In the genomic region with DNA sequence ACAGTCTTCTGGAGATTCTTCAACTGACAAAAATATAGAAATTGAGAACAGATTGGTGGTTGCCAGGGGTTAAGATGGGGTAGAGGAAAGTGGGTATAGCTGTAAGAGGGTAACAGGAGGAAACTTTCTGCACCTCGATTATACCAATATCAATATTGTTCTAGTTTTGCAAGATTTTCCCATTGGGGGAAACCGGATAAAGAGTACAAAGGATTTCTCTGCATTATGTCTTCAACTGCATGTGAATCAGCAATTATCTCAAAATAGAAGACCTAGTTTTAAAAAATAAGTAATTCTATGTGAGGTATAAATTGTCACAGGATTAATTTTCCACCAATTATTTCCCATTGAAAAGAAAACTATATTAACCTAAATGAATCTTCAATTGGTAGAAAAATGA, we compare ENCODE assay signal across 28 cellular contexts.
"Had no signal": no experiment of that assay in that cellular context is flagged by ENCODE, and none has a peak within 500 bp of the region (broad histone marks: within the 10 kb centered on the region; RNA-seq: fewer than 3 reads in every experiment).

No MANE protein-coding gene starts in this region.

- DNase-seq: stimulated activated CD4-positive, alpha-beta T cell treated with anti-CD3 and anti-CD28 coated beads, Interleukin-2, amount 100 ng/mL, for 48 hours; stimulated activated CD4-positive, alpha-beta T cell treated with anti-CD3 and anti-CD28 coated beads, Interleukin-4, amount 100 ng/mL, for 1 hour; stimulated activated CD4-positive, alpha-beta T cell treated with anti-CD3 and anti-CD28 coated beads, Interleukin-4, amount 100 ng/mL, for 24 hours; stimulated activated CD4-positive, alpha-beta T cell treated with anti-CD3 and anti-CD28 coated beads, Interleukin-4, amount 100 ng/mL, for 4 hours; stimulated activated CD8-positive, alpha-beta memory T cell treated with anti-CD3 and anti-CD28 coated beads, Interleukin-4, amount 100 ng/mL, for 48 hours; stimulated activated naive B cell treated with anti-CD40 and anti-IgM and Interleukin-4, amounts not matched to agents 10 μg/mL and 1 μg/mL and 100 μg/mL, for 72 hours; stimulated activated naive CD4-positive, alpha-beta T cell; stimulated activated naive CD4-positive, alpha-beta T cell treated with Interleukin-2 at 50 U/mL for 16 hours; stimulated activated naive CD8-positive, alpha-beta T cell treated with anti-CD3 and anti-CD28 coated beads, Interleukin-15, amount 100 ng/mL, for 72 hours; stimulated activated naive CD8-positive, alpha-beta T cell treated with anti-CD3 and anti-CD28 coated beads, Interleukin-15, Interleukin-2, amounts not matched to agents 100 U/mL and 50 U/mL, for 24 hours; stomach; substantia nigra; testis; thyroid gland; tibial artery; transverse colon; trophoblast cell; upper lobe of left lung; upper lobe of right lung; uterus had no signal

- H3K27ac ChIP-seq: stomach, suprapubic skin, testis, thoracic aorta, thyroid gland, tibial artery, tibial nerve, transverse colon, upper lobe of left lung, upper lobe of right lung, uterus, vagina had no signal

- H3K9me3 ChIP-seq: stomach, suprapubic skin, testis, thoracic aorta, thyroid gland, tibial artery, tibial nerve, transverse colon, upper lobe of left lung, upper lobe of right lung, uterus, vagina had no signal

- H3K4me3 Mint-ChIP-seq: stimulated activated effector memory CD8-positive, alpha-beta T cell treated with anti-CD3 and anti-CD28 coated beads, Interleukin-12 subunit alpha, Interleukin-12 subunit beta, amount 100 ng/mL, for 72 hours; stimulated activated memory B cell treated with anti-CD40 and anti-IgM and Interleukin-4, amounts not matched to agents 10 μg/mL and 1 μg/mL and 100 μg/mL, for 72 hours; stimulated activated naive B cell treated with anti-CD40 and anti-IgM and Interleukin-4, amounts not matched to agents 10 μg/mL and 1 μg/mL and 100 μg/mL, for 72 hours; stimulated activated naive CD8-positive, alpha-beta T cell treated with anti-CD3 and anti-CD28 coated beads, Interleukin-15, amount 100 ng/mL, for 72 hours; stimulated activated naive CD8-positive, alpha-beta T cell treated with anti-CD3 and anti-CD28 coated beads, Interleukin-15, Interleukin-2, amounts not matched to agents 100 ng/mL and 50 ng/mL, for 24 hours; type B pancreatic cell had no signal

- H3K4me3 ChIP-seq: stomach, suprapubic skin, testis, thoracic aorta, thyroid gland, tibial artery, tibial nerve, transverse colon, upper lobe of left lung, upper lobe of right lung, uterus, vagina had no signal

- H3K27ac Mint-ChIP-seq: stimulated activated effector memory CD8-positive, alpha-beta T cell treated with anti-CD3 and anti-CD28 coated beads, Interleukin-12 subunit alpha, Interleukin-12 subunit beta, amount 100 ng/mL, for 72 hours; stimulated activated memory B cell treated with anti-CD40 and anti-IgM and Interleukin-4, amounts not matched to agents 10 μg/mL and 1 μg/mL and 100 μg/mL, for 72 hours; stimulated activated naive B cell treated with anti-CD40 and anti-IgM and Interleukin-4, amounts not matched to agents 10 μg/mL and 1 μg/mL and 100 μg/mL, for 72 hours; stimulated activated naive CD8-positive, alpha-beta T cell treated with anti-CD3 and anti-CD28 coated beads, Interleukin-15, amount 100 ng/mL, for 72 hours; stimulated activated naive CD8-positive, alpha-beta T cell treated with anti-CD3 and anti-CD28 coated beads, Interleukin-15, Interleukin-2, amounts not matched to agents 100 ng/mL and 50 ng/mL, for 24 hours; type B pancreatic cell had no signal

- H3K9me3 Mint-ChIP-seq: stimulated activated effector memory CD8-positive, alpha-beta T cell treated with anti-CD3 and anti-CD28 coated beads, Interleukin-12 subunit alpha, Interleukin-12 subunit beta, amount 100 ng/mL, for 72 hours; stimulated activated naive CD8-positive, alpha-beta T cell treated with anti-CD3 and anti-CD28 coated beads, Interleukin-15, amount 100 ng/mL, for 72 hours; stimulated activated naive CD8-positive, alpha-beta T cell treated with anti-CD3 and anti-CD28 coated beads, Interleukin-15, Interleukin-2, amounts not matched to agents 100 ng/mL and 50 ng/mL, for 24 hours had no signal

- H3K4me1 ChIP-seq: testis, thyroid gland, upper lobe of right lung, uterus had no signal

- H3K27me3 Mint-ChIP-seq: stimulated activated memory B cell treated with anti-CD40 and anti-IgM and Interleukin-4, amounts not matched to agents 10 μg/mL and 1 μg/mL and 100 μg/mL, for 72 hours; stimulated activated naive B cell treated with anti-CD40 and anti-IgM and Interleukin-4, amounts not matched to agents 10 μg/mL and 1 μg/mL and 100 μg/mL, for 72 hours; stimulated activated naive CD8-positive, alpha-beta T cell treated with anti-CD3 and anti-CD28 coated beads, Interleukin-15, amount 100 ng/mL, for 72 hours; stimulated activated naive CD8-positive, alpha-beta T cell treated with anti-CD3 and anti-CD28 coated beads, Interleukin-15, Interleukin-2, amounts not matched to agents 100 ng/mL and 50 ng/mL, for 24 hours; type B pancreatic cell had no signal

- H3K36me3 Mint-ChIP-seq: stimulated activated effector memory CD8-positive, alpha-beta T cell treated with anti-CD3 and anti-CD28 coated beads, Interleukin-12 subunit alpha, Interleukin-12 subunit beta, amount 100 ng/mL, for 72 hours had no signal

- H3K36me3 ChIP-seq: stomach, suprapubic skin, thoracic aorta, thyroid gland, tibial artery, tibial nerve, transverse colon, upper lobe of left lung, upper lobe of right lung, uterus, vagina had no signal
